13 cellular contexts compared by ENCODE assay signal in the genomic region with DNA sequence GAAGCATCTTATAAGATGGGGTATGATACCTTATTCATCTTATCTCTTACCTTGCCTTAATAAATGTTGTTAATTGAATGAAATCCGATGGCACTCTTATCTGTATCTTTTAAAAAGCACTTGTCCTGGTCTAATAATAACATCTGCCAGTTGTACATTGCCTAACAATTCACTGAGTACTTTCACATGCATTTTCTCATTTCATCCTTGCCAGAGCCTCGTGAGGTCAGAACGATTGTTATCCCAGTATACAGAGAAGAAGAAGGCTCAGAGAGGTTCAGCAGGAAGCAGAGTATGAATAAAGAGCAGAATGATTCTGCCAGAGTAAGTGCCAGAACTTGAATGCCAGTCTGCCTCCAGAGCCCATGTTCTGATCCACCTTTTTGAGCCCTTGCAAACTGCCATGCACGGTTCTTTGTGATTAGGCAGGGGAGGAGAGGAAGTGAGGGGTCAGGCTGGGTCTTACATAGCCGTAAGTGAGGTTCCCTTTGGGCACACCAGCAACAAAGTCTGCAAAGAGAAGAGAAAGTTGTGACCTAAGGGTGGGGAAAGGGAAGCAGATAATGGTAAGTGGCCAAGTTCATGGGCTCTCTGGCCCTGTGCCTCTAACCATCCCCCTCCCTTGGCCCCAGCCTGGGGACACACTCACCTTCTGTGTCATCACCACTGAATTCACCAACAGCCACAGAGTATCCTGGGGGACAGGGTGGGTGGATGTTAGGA. TPM values are rescaled to one million over a fixed set of nuclear protein-coding genes. Genes with fewer than 3 reads are reported as not detected.
A peak's percentile ranks its signal among the peaks of the same experiment; 100 is the strongest.
DNase-seq lines count a peak whose midpoint lies in the region; ATAC-seq, FAIRE-seq and TF ChIP-seq lines count a peak whose summit lies in the region.
"Had no signal": no experiment of that assay in that cellular context is flagged by ENCODE, and none has a peak within 500 bp of the region (broad histone marks: within the 10 kb centered on the region; RNA-seq: fewer than 3 reads in every experiment).

No MANE protein-coding gene starts in this region.

- H3K9me3 ChIP-seq in astrocyte (ENCODE audit: insufficient read depth, low read depth, low read length) = no peaks in the 10 kb centered on the region
- H3K9me3 ChIP-seq in lung (ENCODE audit: control insufficient read depth in 2 of 2, insufficient read depth in 1 of 2, low read length in 1 of 2) = no peaks in the 10 kb centered on the region
- no peaks in the 10 kb centered on the region for H3K9me3 ChIP-seq in Karpas-422 (ENCODE audit: low read length)

- H3K4me2 ChIP-seq in astrocyte (ENCODE audit: low read length) = no peak overlapping the region
- H3K4me2 ChIP-seq in Karpas-422 (ENCODE audit: low read depth, low read length, poor library complexity, severe bottlenecking) = no peak overlapping the region

- H3K4me1 Mint-ChIP-seq in HFFc6 (ENCODE audit: low read depth) (peaks cover 41% of the 10 kb centered on the region), astrocyte (ENCODE audit: low read depth, unreplicated experiment) (peaks cover 7% of the 10 kb centered on the region)

- H3K4me3 Mint-ChIP-seq in HFFc6 (no peak overlapping the region), astrocyte (ENCODE audit: unreplicated experiment) (no peak overlapping the region)

- peak; percentile 73 for DNase-seq in Ammon's horn (ENCODE audit: low spot score)
- no peak for DNase-seq in HFFc6
- DNase-seq in astrocyte (ENCODE audit: low read depth) = no peak
- no peak for DNase-seq in lung (ENCODE audit: low spot score)
- no peak for DNase-seq in Karpas-422
- no peak for DNase-seq in NK-92 (lab: John Stamatoyannopoulos, UW; ENCODE audit: unreplicated experiment)
- no peak for DNase-seq in kidney tubule cell (ENCODE audit: low spot score)
- DNase-seq: effector CD8-positive, alpha-beta T cell; mesendoderm; NCI-H2029 treated with DMSO at 0.1 percent for 48 hours; stimulated activated CD4-positive, alpha-beta T cell treated with anti-CD3 and anti-CD28 coated beads, Interleukin-2, amount 100 ng/mL, for 48 hours; T1000 had no signal

- H2AFZ ChIP-seq in astrocyte (ENCODE audit: low read depth, low read length) (no peak overlapping the region), Karpas-422 (ENCODE audit: low read length) (no peak overlapping the region)

- H3K9me3 Mint-ChIP-seq in HFFc6 (no peaks in the 10 kb centered on the region), astrocyte (ENCODE audit: unreplicated experiment) (no peaks in the 10 kb centered on the region)

- H3K27me3 Mint-ChIP-seq in HFFc6 (ENCODE audit: insufficient read depth) (peaks cover 3% of the 10 kb centered on the region), astrocyte (ENCODE audit: low read depth, unreplicated experiment) (no peaks in the 10 kb centered on the region)

- no peak for ATAC-seq in lung (ENCODE audit: insufficient read depth, low FRiP score)
- ATAC-seq in GM18511 (IDR thresholded peaks at IDR 0.05; ENCODE audit: unreplicated experiment) = no peak

- no peak for FAIRE-seq in astrocyte (lab: Jason Lieb, UNC)

- H3K36me3 ChIP-seq in astrocyte (ENCODE audit: insufficient read depth, low read length) (peaks cover 67% of the 10 kb centered on the region), lung (ENCODE audit: control insufficient read depth in 2 of 2, insufficient read depth in 2 of 2, low read length in 2 of 2) (peaks cover 40 to 49% of the 10 kb centered on the region in 2 donors), Karpas-422 (ENCODE audit: insufficient read depth, low read length) (no peaks in the 10 kb centered on the region)

- peaks cover 15% of the 10 kb centered on the region for H3K4me1 ChIP-seq in astrocyte (ENCODE audit: insufficient read depth, low read length)
- H3K4me1 ChIP-seq in lung (ENCODE audit: control insufficient read depth in 2 of 2, insufficient read depth in 2 of 2, low read length in 2 of 2) = peaks cover 11% of the 10 kb centered on the region in 2 donors
- H3K4me1 ChIP-seq in Karpas-422 (ENCODE audit: low read length) = no peaks in the 10 kb centered on the region

- H3K9me2 ChIP-seq in Karpas-422 (replicated peaks; ENCODE audit: insufficient read depth, low read length) = no peaks in the 10 kb centered on the region

- H3K4me3 ChIP-seq in astrocyte (ENCODE audit: insufficient read depth, low read depth, low read length) (no peak overlapping the region), lung (no peak overlapping the region), Karpas-422 (ENCODE audit: low read length) (no peak overlapping the region)

- H3K79me2 ChIP-seq in astrocyte (ENCODE audit: insufficient read depth, low read length) = peaks cover 34% of the 10 kb centered on the region
- no peaks in the 10 kb centered on the region for H3K79me2 ChIP-seq in Karpas-422 (ENCODE audit: low read length)

- H3K27ac Mint-ChIP-seq in HFFc6 (peak overlapping the region; percentile 77), astrocyte (ENCODE audit: unreplicated experiment) (peak overlapping the region; percentile 29)

- 37 to 46% methylated on average over 5 of the region's 5 CpGs for WGBS in lung, 2 donors

- H3K36me3 Mint-ChIP-seq in HFFc6 (ENCODE audit: low read depth) = peaks cover 43% of the 10 kb centered on the region
- H3K36me3 Mint-ChIP-seq in astrocyte (ENCODE audit: low read depth, unreplicated experiment) = peaks cover 29% of the 10 kb centered on the region

- TF ChIP-seq CTCF in HFFc6 (IDR thresholded peaks at IDR 0.05) (no peak), astrocyte (IDR thresholded peaks at IDR 0.05; ENCODE audit: insufficient read depth, low read depth, low read length) (no peak), lung (IDR thresholded peaks at IDR 0.05; ENCODE audit: control extremely low read depth, extremely low read depth) (no peak)

- no peak overlapping the region for H3K27ac ChIP-seq in astrocyte (ENCODE audit: low read depth, low read length)
- peak overlapping the region; percentile 5 to 54 for H3K27ac ChIP-seq in lung (ENCODE audit: low read depth in 1 of 2, low read length in 1 of 2)
- H3K27ac ChIP-seq in Karpas-422 (ENCODE audit: low read length) = no peak overlapping the region

- H3K9ac ChIP-seq in astrocyte (ENCODE audit: low read length) (no peak overlapping the region), Karpas-422 (ENCODE audit: low read length) (no peak overlapping the region)

- no peaks in the 10 kb centered on the region for H3K27me3 ChIP-seq in astrocyte (ENCODE audit: insufficient read depth, low read length)
- no peaks in the 10 kb centered on the region for H3K27me3 ChIP-seq in lung (ENCODE audit: control insufficient read depth, insufficient read depth)
- no peaks in the 10 kb centered on the region for H3K27me3 ChIP-seq in Karpas-422 (ENCODE audit: low read length)

- H4K20me1 ChIP-seq in astrocyte (ENCODE audit: insufficient read depth, low read length) (peaks cover 84% of the 10 kb centered on the region), Karpas-422 (ENCODE audit: insufficient read depth, low read depth, low read length) (no peaks in the 10 kb centered on the region)

RNA-seq across cellular contexts. Expression of a gene that starts 11.7 kb away (rescaled TPM):
- total RNA-seq in HFFc6 (2021; fragmentation: NEBNext Ultra II Directional; extraction: Animal tissue kit (Norgen Biotek cat#: 25700)) = 100 to 1,000 TPM; 261 to 355 (median 329) TPM
- 317 and 382 TPM in 2 replicates for total RNA-seq in astrocyte
- 100 to 1,000 TPM in 1 of 2 donors, 10 to 100 TPM in 1; 71.2 to 131 TPM for total RNA-seq in lung
- 100 to 1,000 TPM in 1 of 2 donors, 10 to 100 TPM in 1; 39.8 to 134 TPM for polyA plus RNA-seq in lung
- total RNA-seq in Karpas-422 (2014; rRNA removed; shearing (Covaris generic); ENCODE audit: low replicate concordance) = not detected in 2 replicates

RNA-seq across cellular contexts. Expression of a gene that starts 22.8 kb away (rescaled TPM):
- 1 to 10 TPM; 4.0 to 7.4 (median 6.1) TPM for total RNA-seq in HFFc6 (2021; fragmentation: NEBNext Ultra II Directional; extraction: Animal tissue kit (Norgen Biotek cat#: 25700))
- total RNA-seq in astrocyte (23.0 and 24.4 TPM in 2 replicates), lung (10 to 100 TPM in 1 of 2 donors, 1 to 10 TPM in 1; 7.6 to 26.1 TPM)
- 10 to 100 TPM; 15.3 to 17.9 TPM for polyA plus RNA-seq in lung
- 4.1 and 12.2 TPM in 2 replicates for total RNA-seq in Karpas-422 (2014; rRNA removed; shearing (Covaris generic); ENCODE audit: low replicate concordance)

RNA-seq across cellular contexts. Expression of a gene that starts 43.1 kb away (rescaled TPM):
- not detected for total RNA-seq in HFFc6 (2021; fragmentation: NEBNext Ultra II Directional; extraction: Animal tissue kit (Norgen Biotek cat#: 25700))
- total RNA-seq in astrocyte (not detected in 2 replicates), lung (1 to 10 TPM; 1.5 to 2.6 TPM)
- polyA plus RNA-seq in lung = 10 to 100 TPM in 1 of 2 donors, under 1 TPM in 1; 0.73 to 76.1 TPM
- 0.29 TPM in 1 of 2 replicates, not detected in the other for total RNA-seq in Karpas-422 (2014; rRNA removed; shearing (Covaris generic); ENCODE audit: low replicate concordance)

Comparison
In these comparisons a context has a peak if more than half of its experiments do, and no peak if none do; other contexts are left out.
1. H3K27ac ChIP-seq: peak in lung (2 of 2); none in astrocyte (single experiment) and Karpas-422 (single experiment).
2. RNA of a gene that starts 11.7 kb away (total RNA-seq): 261 to 355 TPM in HFFc6, 317 to 382 TPM in astrocyte and 71.2 to 131 TPM in lung; not detected in Karpas-422; every median in the first group is over 10 times any median in the second.